In genomic region chr18:61435064-61435652, GRCh38 we compare ENCODE assay signal across 8 cellular contexts.
A peak's percentile ranks its signal among the peaks of the same experiment; 100 is the strongest.
DNase-seq lines count a peak whose midpoint lies in the region; ATAC-seq lines count a peak whose summit lies in the region.

No MANE protein-coding gene starts in this region.

- intact Hi-C loops in left cardiac atrium (cut with DNase I), result no loop called here

- ATAC-seq in GM19324 (IDR thresholded peaks at IDR 0.05; ENCODE audit: low FRiP score, unreplicated experiment), result peak; percentile 59
- ATAC-seq in HG03175 (IDR thresholded peaks at IDR 0.05; ENCODE audit: unreplicated experiment), result peak; percentile 95
- no peak for ATAC-seq in left cardiac atrium

- DNase-seq in Daoy (ENCODE audit: low read depth) (peak; percentile 6), SKM-1 (lab: John Stamatoyannopoulos, UW; ENCODE audit: unreplicated experiment) (peak; percentile 10), kidney tubule cell (ENCODE audit: low spot score) (peak; percentile 31), SW480 (ENCODE audit: low spot score) (no peak), left cardiac atrium (no peak)
- no peak for DNase-seq in effector CD8-positive, alpha-beta T cell (lab: John Stamatoyannopoulos, UW)

Comparison
In these comparisons a context has a peak if more than half of its experiments do, and no peak if none do; other contexts are left out.
1. DNase-seq: peak in Daoy (single experiment), SKM-1 (single experiment) and kidney tubule cell (single experiment); none in SW480 (single experiment), left cardiac atrium (single experiment) and effector CD8-positive, alpha-beta T cell (single experiment).
2. ATAC-seq: peak in GM19324 (single experiment) and HG03175 (single experiment); none in left cardiac atrium (0 of 2).